Comparison of ENCODE assay signal across 29 cellular contexts in genomic region chr5:142886956-142887355, GRCh38.
"Had no signal": no experiment of that assay in that cellular context is flagged by ENCODE, and none has a peak within 500 bp of the region (broad histone marks: within the 10 kb centered on the region; RNA-seq: fewer than 3 reads in every experiment).

No MANE protein-coding gene starts in this region.

- DNase-seq: activated CD4-positive, alpha-beta memory T cell treated with anti-CD3 and anti-CD28 coated beads for 36 hours; activated CD4-positive, alpha-beta T cell treated with anti-CD3 and anti-CD28 coated beads for 36 hours; activated CD4-positive, alpha-beta T cell treated with anti-CD3 and anti-CD28 coated beads, Interleukin-2, amount 10 ng/mL, durations not matched to agents 24 days and 14 days; activated CD4-positive, CD25-positive, alpha-beta regulatory T cell; activated CD4-positive, CD25-positive, alpha-beta regulatory T cell treated with anti-CD3 and anti-CD28 coated beads, Interleukin-2, amount 50 U/mL, for 72 hours; activated CD8-positive, alpha-beta memory T cell treated with anti-CD3 and anti-CD28 coated beads, Interleukin-2, amount 50 U/mL, for 48 hours; activated CD8-positive, alpha-beta T cell treated with anti-CD3 and anti-CD28 coated beads, Interleukin-2, amount 10 ng/mL, durations not matched to agents 7 days and 5 days; activated effector memory CD4-positive, alpha-beta T cell treated with Interleukin-2 at 50 U/mL for 16 hours; activated gamma-delta T cell treated with Interleukin-2 at 50 U/mL for 16 hours; activated naive CD4-positive, alpha-beta T cell treated with anti-CD3 and anti-CD28 coated beads, Interleukin-2, amount 50 U/mL, for 16 hours; activated naive CD4-positive, alpha-beta T cell treated with Interleukin-2 at 50 U/mL for 16 hours; activated T-cell treated with anti-CD3 and anti-CD28 coated beads for 4 hours; activated T-cell treated with anti-CD3 and anti-CD28 coated beads, Interleukin-2, amount 50 U/mL, for 24 hours; activated T-cell treated with anti-CD3 and anti-CD28 coated beads, Interleukin-2, amount 50 U/mL, for 72 hours; amniotic stem cell; anterior cingulate cortex; dorsolateral prefrontal cortex; effector memory CD4-positive, alpha-beta T cell; erythroblast; foreskin keratinocyte; gastrocnemius medialis; glutamatergic neuron; T-helper 2 cell had no signal

- H3K27ac Mint-ChIP-seq: activated CD4-positive, alpha-beta memory T cell treated with anti-CD3 and anti-CD28 coated beads for 36 hours; activated CD4-positive, alpha-beta T cell treated with anti-CD3 and anti-CD28 coated beads for 36 hours; activated CD4-positive, alpha-beta T cell treated with anti-CD3 and anti-CD28 coated beads, Interleukin-2, amount 10 ng/mL, durations not matched to agents 24 days and 14 days; activated CD8-positive, alpha-beta T cell treated with anti-CD3 and anti-CD28 coated beads, Interleukin-2, amount 10 ng/mL, durations not matched to agents 7 days and 5 days; activated naive CD8-positive, alpha-beta T cell; activated T-cell treated with anti-CD3 and anti-CD28 coated beads, Interleukin-2, amount 50 U/mL, for 24 hours; activated T-cell treated with anti-CD3 and anti-CD28 coated beads, Interleukin-2, amount 50 U/mL, for 72 hours; dendritic cell treated with granulocyte-macrophage colony-stimulating factor and Interleukin-4, amounts not matched to agents 40 ng/mL and 50 ng/mL, for 4 days had no signal

- H3K4me1 Mint-ChIP-seq: activated CD4-positive, alpha-beta T cell treated with anti-CD3 and anti-CD28 coated beads for 36 hours had no signal

- ATAC-seq: activated CD4-positive, alpha-beta T cell treated with anti-CD3 and anti-CD28 coated beads for 36 hours; activated CD8-positive, alpha-beta T cell treated with anti-CD3 and anti-CD28 coated beads, Interleukin-2, amount 10 ng/mL, durations not matched to agents 7 days and 5 days; activated T-cell treated with anti-CD3 and anti-CD28 coated beads, Interleukin-2, amount 50 U/mL, for 72 hours; foreskin keratinocyte; gastrocnemius medialis had no signal

- H3K9me3 ChIP-seq: esophagus muscularis mucosa, gastrocnemius medialis had no signal

- H3K4me3 Mint-ChIP-seq: activated CD4-positive, alpha-beta memory T cell treated with anti-CD3 and anti-CD28 coated beads for 36 hours; activated CD4-positive, alpha-beta T cell treated with anti-CD3 and anti-CD28 coated beads for 36 hours; activated CD4-positive, alpha-beta T cell treated with anti-CD3 and anti-CD28 coated beads, Interleukin-2, amount 10 ng/mL, durations not matched to agents 24 days and 14 days; activated CD8-positive, alpha-beta T cell treated with anti-CD3 and anti-CD28 coated beads, Interleukin-2, amount 10 ng/mL, durations not matched to agents 7 days and 5 days; activated naive CD8-positive, alpha-beta T cell; activated T-cell treated with anti-CD3 and anti-CD28 coated beads, Interleukin-2, amount 50 U/mL, for 24 hours; activated T-cell treated with anti-CD3 and anti-CD28 coated beads, Interleukin-2, amount 50 U/mL, for 72 hours; central memory CD8-positive, alpha-beta T cell; dendritic cell treated with granulocyte-macrophage colony-stimulating factor and Interleukin-4, amounts not matched to agents 40 ng/mL and 50 ng/mL, for 4 days had no signal

- H3K4me1 ChIP-seq: foreskin keratinocyte, gastrocnemius medialis had no signal

- H3K36me3 Mint-ChIP-seq: activated naive CD8-positive, alpha-beta T cell had no signal

- H3K27ac ChIP-seq: brain microvascular endothelial cell, coronary artery, dorsolateral prefrontal cortex, esophagus muscularis mucosa, foreskin keratinocyte, gastrocnemius medialis had no signal

- H3K4me3 ChIP-seq: coronary artery, dorsolateral prefrontal cortex, esophagus muscularis mucosa, gastrocnemius medialis had no signal

- H3K27me3 Mint-ChIP-seq: activated CD4-positive, alpha-beta memory T cell treated with anti-CD3 and anti-CD28 coated beads for 36 hours; activated CD4-positive, alpha-beta T cell treated with anti-CD3 and anti-CD28 coated beads for 36 hours; activated CD4-positive, alpha-beta T cell treated with anti-CD3 and anti-CD28 coated beads, Interleukin-2, amount 10 ng/mL, durations not matched to agents 24 days and 14 days; activated naive CD8-positive, alpha-beta T cell; activated T-cell treated with anti-CD3 and anti-CD28 coated beads, Interleukin-2, amount 50 U/mL, for 24 hours; central memory CD8-positive, alpha-beta T cell; dendritic cell treated with granulocyte-macrophage colony-stimulating factor and Interleukin-4, amounts not matched to agents 40 ng/mL and 50 ng/mL, for 4 days had no signal

- H3K27me3 ChIP-seq: brain microvascular endothelial cell, dorsolateral prefrontal cortex, esophagus muscularis mucosa, foreskin keratinocyte, gastrocnemius medialis had no signal

- H3K9me3 Mint-ChIP-seq: activated CD4-positive, alpha-beta memory T cell treated with anti-CD3 and anti-CD28 coated beads for 36 hours; activated CD4-positive, alpha-beta T cell treated with anti-CD3 and anti-CD28 coated beads, Interleukin-2, amount 10 ng/mL, durations not matched to agents 24 days and 14 days; activated T-cell treated with anti-CD3 and anti-CD28 coated beads, Interleukin-2, amount 50 U/mL, for 24 hours; activated T-cell treated with anti-CD3 and anti-CD28 coated beads, Interleukin-2, amount 50 U/mL, for 72 hours; central memory CD8-positive, alpha-beta T cell; dendritic cell treated with granulocyte-macrophage colony-stimulating factor and Interleukin-4, amounts not matched to agents 40 ng/mL and 50 ng/mL, for 4 days had no signal

- H3K36me3 ChIP-seq: brain microvascular endothelial cell, gastrocnemius medialis had no signal
